Comparison of ENCODE assay signal across 8 cellular contexts in the genomic region with DNA sequence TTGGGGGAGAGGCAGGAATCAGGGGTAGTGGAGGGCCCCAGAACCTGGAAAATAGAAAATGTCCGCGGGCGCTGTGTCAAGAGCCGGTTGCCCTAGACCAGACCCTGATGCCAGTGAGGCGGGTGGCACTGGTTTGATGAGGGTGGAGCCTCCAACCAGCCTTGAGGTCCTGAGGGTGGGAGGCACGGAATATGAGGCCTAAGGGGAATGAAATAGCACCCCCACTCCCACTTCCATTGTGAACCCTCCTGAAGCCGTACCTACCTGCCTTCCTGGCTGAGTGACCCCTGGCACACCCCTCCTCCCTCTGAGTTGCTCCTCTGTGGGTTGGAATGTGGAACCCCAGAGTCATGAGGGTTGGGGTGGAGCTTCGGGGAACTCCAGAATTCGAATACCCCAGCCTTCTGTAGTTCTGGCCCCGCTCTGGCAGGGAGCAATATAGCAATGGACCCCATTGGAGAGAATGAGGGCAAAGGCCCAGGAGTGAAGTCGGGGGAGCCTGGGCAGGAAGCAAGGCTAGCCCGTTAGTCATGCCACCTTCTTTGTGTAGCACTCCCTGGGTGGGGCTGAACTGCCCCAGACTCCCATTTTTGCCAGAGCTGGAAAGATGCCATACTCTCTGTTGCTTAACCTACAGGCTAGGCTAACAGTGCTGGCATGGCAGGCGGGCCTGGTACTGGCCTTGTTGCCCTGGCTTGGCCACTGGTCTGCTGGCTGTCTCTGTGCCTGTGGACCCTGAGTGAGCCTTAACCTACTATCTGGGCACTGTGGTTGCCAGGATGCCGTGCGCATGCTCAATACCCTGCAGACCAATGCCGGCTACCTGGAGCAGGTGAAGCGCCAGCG. TPM values are rescaled to one million over a fixed set of nuclear protein-coding genes. Genes with fewer than 3 reads are reported as not detected.
DNase-seq lines count a peak whose midpoint lies in the region; ATAC-seq, FAIRE-seq and TF ChIP-seq lines count a peak whose summit lies in the region.

No MANE protein-coding gene starts in this region.

- H3K36me3 ChIP-seq in kidney epithelial cell (ENCODE audit: control insufficient read depth, insufficient read depth, low read length) = peaks cover 2% of the 10 kb centered on the region

- peak; percentile 72 for FAIRE-seq in GM12891 (lab: Jason Lieb, UNC)

- peak; percentile 44; the same call in 1 of the 2 replicates for TF ChIP-seq POLR2A in GM12891 (IDR thresholded peaks at IDR 0.05; ENCODE audit: low read depth, low read length)

- H3K4me3 Mint-ChIP-seq in stimulated activated naive CD8-positive, alpha-beta T cell treated with anti-CD3 and anti-CD28 coated beads, Interleukin-15, amount 100 ng/mL, for 72 hours = peak overlapping the region; percentile 89 to 99

- H3K27me3 Mint-ChIP-seq in stimulated activated naive CD8-positive, alpha-beta T cell treated with anti-CD3 and anti-CD28 coated beads, Interleukin-15, amount 100 ng/mL, for 72 hours = no peaks in the 10 kb centered on the region

- no peak for TF ChIP-seq CTCF in astrocyte of the spinal cord (IDR thresholded peaks at IDR 0.05; ENCODE audit: low read depth, low read length)
- no peak for TF ChIP-seq CTCF in kidney epithelial cell (IDR thresholded peaks at IDR 0.05; ENCODE audit: insufficient read depth, low read length, poor library complexity, severe bottlenecking)

- H3K4me3 ChIP-seq in astrocyte of the spinal cord (ENCODE audit: low read depth, low read length) (peak overlapping the region; percentile 91), kidney epithelial cell (ENCODE audit: low read depth, low read length) (peak overlapping the region; percentile 85)

- H3K27me3 ChIP-seq in kidney epithelial cell (ENCODE audit: control insufficient read depth, insufficient read depth, low read length) = no peaks in the 10 kb centered on the region

- H3K4me1 Mint-ChIP-seq in stimulated activated naive CD8-positive, alpha-beta T cell treated with anti-CD3 and anti-CD28 coated beads, Interleukin-15, amount 100 ng/mL, for 72 hours = peaks cover 38% of the 10 kb centered on the region

- DNase-seq in GM12891 (ENCODE audit: insufficient read length, low spot score) = no peak
- DNase-seq in NAMALWA (ENCODE audit: low spot score) = peak; percentile 37
- DNase-seq in astrocyte of the spinal cord (ENCODE audit: low read depth, low spot score) = peak; percentile 15
- no peak for DNase-seq in kidney epithelial cell (ENCODE audit: low read depth)
- DNase-seq in stimulated activated naive CD8-positive, alpha-beta T cell treated with anti-CD3 and anti-CD28 coated beads, Interleukin-15, amount 100 ng/mL, for 72 hours = no peak
- no peak for DNase-seq in OCI-M2 (lab: John Stamatoyannopoulos, UW; ENCODE audit: unreplicated experiment)
- DNase-seq in NCI-H187 treated with DMSO at 0.1 percent for 48 hours (lab: John Stamatoyannopoulos, UW) = no peak

- no peaks in the 10 kb centered on the region for H3K9me3 Mint-ChIP-seq in stimulated activated naive CD8-positive, alpha-beta T cell treated with anti-CD3 and anti-CD28 coated beads, Interleukin-15, amount 100 ng/mL, for 72 hours

- H3K27ac Mint-ChIP-seq in stimulated activated naive CD8-positive, alpha-beta T cell treated with anti-CD3 and anti-CD28 coated beads, Interleukin-15, amount 100 ng/mL, for 72 hours = peak overlapping the region; percentile 96 to 98

- in situ Hi-C loops in astrocyte of the spinal cord (cut with HindIII; ENCODE audit: low sequenced_read_pairs) = no loop called here

- ATAC-seq in stimulated activated naive CD8-positive, alpha-beta T cell treated with anti-CD3 and anti-CD28 coated beads, Interleukin-15, amount 100 ng/mL, for 72 hours = no peak
- no peak for ATAC-seq in HG02623 (IDR thresholded peaks at IDR 0.05; ENCODE audit: unreplicated experiment)

TF ChIP-seq in GM12891, 5 proteins besides CTCF, POLR2A, EP300 and RAD21:
- no peak for TF ChIP-seq POLR2AphosphoS5 (IDR thresholded peaks at IDR 0.05; ENCODE audit: low read depth, low read length)
- TF ChIP-seq PAX5 (IDR thresholded peaks at IDR 0.05; ENCODE audit: insufficient read depth, low read length, severe bottlenecking) = no peak
- TF ChIP-seq TAF1 (IDR thresholded peaks at IDR 0.05; ENCODE audit: low read depth, low read length) = no peak
- no peak for TF ChIP-seq SPI1 (IDR thresholded peaks at IDR 0.05; ENCODE audit: low read depth, low read length)
- TF ChIP-seq POU2F2 (IDR thresholded peaks at IDR 0.05; ENCODE audit: low read depth, low read length) = no peak

RNA-seq across cellular contexts. Expression of a gene that starts 1.0 kb away (rescaled TPM):
- 48.1 TPM for polyA plus RNA-seq in GM12891 (2012; ENCODE audit: low read depth, missing spikeins)
- total RNA-seq in kidney epithelial cell = 92.5 and 131 TPM in 2 replicates

RNA-seq across cellular contexts. Expression of a gene that starts 17.9 kb away (rescaled TPM):
- polyA plus RNA-seq in GM12891 (2012; ENCODE audit: low read depth, missing spikeins) = 48.5 TPM
- total RNA-seq in kidney epithelial cell = 38.5 and 47.3 TPM in 2 replicates

RNA-seq across cellular contexts. Expression of a gene that starts 25.3 kb away (rescaled TPM):
- 10.6 TPM for polyA plus RNA-seq in GM12891 (2012; ENCODE audit: low read depth, missing spikeins)
- total RNA-seq in kidney epithelial cell = 0.17 and 0.27 TPM in 2 replicates

RNA-seq across cellular contexts. Expression of a gene that starts 50.7 kb away (rescaled TPM):
- 3.3 TPM for polyA plus RNA-seq in GM12891 (2012; ENCODE audit: low read depth, missing spikeins)
- 3.4 and 6.3 TPM in 2 replicates for total RNA-seq in kidney epithelial cell

Comparison
In these comparisons a context has a peak if more than half of its experiments do, and no peak if none do; other contexts are left out.
1. DNase-seq: peak in NAMALWA (single experiment) and astrocyte of the spinal cord (single experiment); none in GM12891 (single experiment), kidney epithelial cell (single experiment), stimulated activated naive CD8-positive, alpha-beta T cell treated with anti-CD3 and anti-CD28 coated beads, Interleukin-15, amount 100 ng/mL, for 72 hours (0 of 2), OCI-M2 (single experiment) and NCI-H187 treated with DMSO at 0.1 percent for 48 hours (single experiment).